In genomic region chr3:152768478-152768877, GRCh38 we compare ENCODE assay signal across 28 cellular contexts.
"Had no signal": no experiment of that assay in that cellular context is flagged by ENCODE, and none has a peak within 500 bp of the region (broad histone marks: within the 10 kb centered on the region; RNA-seq: fewer than 3 reads in every experiment).

No MANE protein-coding gene starts in this region.

- ATAC-seq: activated CD4-positive, alpha-beta T cell treated with anti-CD3 and anti-CD28 coated beads for 36 hours; activated CD8-positive, alpha-beta memory T cell treated with anti-CD3 and anti-CD28 coated beads, Interleukin-2, amount 10 ng/mL, durations not matched to agents 7 days and 5 days; activated CD8-positive, alpha-beta T cell treated with anti-CD3 and anti-CD28 coated beads, Interleukin-2, amount 10 ng/mL, durations not matched to agents 7 days and 5 days; activated naive CD8-positive, alpha-beta T cell treated with anti-CD3 and anti-CD28 coated beads, Interleukin-2, amount 50 U/mL, for 24 hours; body of pancreas had no signal

- H3K4me1 ChIP-seq: adrenal gland, body of pancreas, colonic mucosa, esophagus squamous epithelium had no signal

- H3K27me3 ChIP-seq: adrenal gland, body of pancreas, colonic mucosa, esophagus squamous epithelium had no signal

- H3K9me3 ChIP-seq: adrenal gland, colonic mucosa had no signal

- H3K36me3 ChIP-seq: adrenal gland, colonic mucosa, esophagus squamous epithelium had no signal

- H3K27ac ChIP-seq: adrenal gland, body of pancreas, colonic mucosa, epithelial cell of prostate, esophagus squamous epithelium had no signal

- H3K4me3 ChIP-seq: adrenal gland, body of pancreas, colonic mucosa, esophagus squamous epithelium had no signal

- DNase-seq: activated CD4-positive, alpha-beta memory T cell treated with anti-CD3 and anti-CD28 coated beads for 36 hours; activated CD4-positive, alpha-beta T cell treated with anti-CD3 and anti-CD28 coated beads for 36 hours; activated CD4-positive, alpha-beta T cell treated with anti-CD3 and anti-CD28 coated beads, Interleukin-2, amount 10 ng/mL, durations not matched to agents 24 days and 14 days; activated CD4-positive, CD25-positive, alpha-beta regulatory T cell; activated CD4-positive, CD25-positive, alpha-beta regulatory T cell treated with anti-CD3 and anti-CD28 coated beads, Interleukin-2, amount 50 U/mL, for 72 hours; activated CD8-positive, alpha-beta memory T cell treated with anti-CD3 and anti-CD28 coated beads, Interleukin-2, amount 10 ng/mL, durations not matched to agents 7 days and 5 days; activated CD8-positive, alpha-beta memory T cell treated with anti-CD3 and anti-CD28 coated beads, Interleukin-2, amount 50 U/mL, for 4 hours; activated CD8-positive, alpha-beta T cell treated with anti-CD3 and anti-CD28 coated beads, Interleukin-2, amount 10 ng/mL, durations not matched to agents 7 days and 5 days; activated effector memory CD4-positive, alpha-beta T cell treated with anti-CD3 and anti-CD28 coated beads, Interleukin-2, amount 50 U/mL, for 16 hours; activated naive CD4-positive, alpha-beta T cell treated with anti-CD3 and anti-CD28 coated beads for 36 hours; activated naive CD8-positive, alpha-beta T cell treated with anti-CD3 and anti-CD28 coated beads for 36 hours; activated naive CD8-positive, alpha-beta T cell treated with anti-CD3 and anti-CD28 coated beads, Interleukin-2, amount 50 U/mL, for 24 hours; activated T-cell treated with anti-CD3 and anti-CD28 coated beads, Interleukin-2, amount 50 U/mL, for 1 hour; activated T-cell treated with anti-CD3 and anti-CD28 coated beads, Interleukin-2, amount 50 U/mL, for 48 hours; adrenal gland; amygdala; aorta; body of pancreas; central memory CD4-positive, alpha-beta T cell; cerebellar nuclear complex; colonic mucosa; effector CD8-positive, alpha-beta T cell; esophagus squamous epithelium; foreskin melanocyte; T-helper 2 cell had no signal

- FAIRE-seq: endometrium, endothelial cell of umbilical vein had no signal
